ENCODE assay signal across 11 cellular contexts in the genomic region with DNA sequence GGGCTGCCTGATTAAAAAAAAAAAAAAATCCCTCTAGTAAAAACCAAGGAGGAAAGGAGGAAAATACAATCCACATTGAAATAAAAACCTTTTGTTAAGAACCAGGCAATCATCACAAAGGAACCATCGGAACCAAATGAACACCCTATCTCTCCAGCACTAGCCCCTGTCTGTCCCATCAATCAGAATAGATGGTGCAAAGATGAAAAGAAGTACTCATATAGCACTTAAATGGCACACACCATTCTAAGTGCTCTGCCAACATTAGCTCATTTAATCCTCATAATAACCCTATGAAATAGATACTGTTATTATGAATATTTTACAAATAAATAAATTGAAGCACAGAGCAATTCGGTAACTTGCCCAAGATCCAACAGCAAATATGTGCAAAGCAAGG. TPM values are rescaled to one million over a fixed set of nuclear protein-coding genes. Genes with fewer than 3 reads are reported as not detected.
DNase-seq lines count a peak whose midpoint lies in the region; ATAC-seq and TF ChIP-seq lines count a peak whose summit lies in the region.
"Had no signal": no experiment of that assay in that cellular context is flagged by ENCODE, and none has a peak within 500 bp of the region (broad histone marks: within the 10 kb centered on the region; RNA-seq: fewer than 3 reads in every experiment).

No MANE protein-coding gene starts in this region.

- DNase-seq in NCI-H187 treated with DMSO at 0.1 percent for 48 hours (lab: John Stamatoyannopoulos, UW) (peak; percentile 4), NCI-H187 (lab: John Stamatoyannopoulos, UW) (no peak), NCI-H69 (lab: John Stamatoyannopoulos, UW) (peak; percentile 38), mesothelial cell of epicardium (ENCODE audit: low spot score in 2 of 2, unreplicated experiment in 2 of 2) (no peak), Kasumi-1 (lab: John Stamatoyannopoulos, UW) (no peak)
- DNase-seq: 8988T; AML-193; CD8-positive, alpha-beta memory T cell; DMS53 had no signal

- peaks cover 2% of the 10 kb centered on the region for H3K36me3 Mint-ChIP-seq in mesothelial cell of epicardium
- H3K36me3 Mint-ChIP-seq: CD8-positive, alpha-beta memory T cell had no signal

- no peak for TF ChIP-seq CTCF in mesothelial cell of epicardium (IDR thresholded peaks at IDR 0.05; ENCODE audit: unreplicated experiment)

- H3K4me1 Mint-ChIP-seq in mesothelial cell of epicardium = peaks cover 34% of the 10 kb centered on the region
- H3K4me1 Mint-ChIP-seq: CD8-positive, alpha-beta memory T cell had no signal

- ATAC-seq in HG03442 (IDR thresholded peaks at IDR 0.05; ENCODE audit: unreplicated experiment) (no peak), GM18867 (IDR thresholded peaks at IDR 0.05; ENCODE audit: unreplicated experiment) (no peak)

- H3K4me3 Mint-ChIP-seq in mesothelial cell of epicardium = no peak overlapping the region
- H3K4me3 Mint-ChIP-seq: CD8-positive, alpha-beta memory T cell had no signal

- H3K27ac Mint-ChIP-seq in mesothelial cell of epicardium = peak overlapping the region; percentile 20
- H3K27ac Mint-ChIP-seq: CD8-positive, alpha-beta memory T cell had no signal

- peaks cover 8% of the 10 kb centered on the region for H3K27me3 Mint-ChIP-seq in mesothelial cell of epicardium (ENCODE audit: low read depth)

- H3K9me3 Mint-ChIP-seq in mesothelial cell of epicardium = no peaks in the 10 kb centered on the region
- H3K9me3 Mint-ChIP-seq: CD8-positive, alpha-beta memory T cell had no signal

RNA-seq across cellular contexts. Expression of a gene that starts 38.5 kb away (rescaled TPM):
- 52.1 to 54.3 TPM (median 54.2 TPM) in 3 replicates for total RNA-seq in mesothelial cell of epicardium

Comparison
In these comparisons a context has a peak if more than half of its experiments do, and no peak if none do; other contexts are left out.
1. DNase-seq: peak in NCI-H187 treated with DMSO at 0.1 percent for 48 hours (single experiment) and NCI-H69 (single experiment); none in NCI-H187 (0 of 2), mesothelial cell of epicardium (0 of 2) and Kasumi-1 (0 of 2).